1 cellular context compared by ENCODE assay signal in genomic region chr5:96687080-96687479, GRCh38.
TF ChIP-seq lines count a peak whose summit lies in the region.

No MANE protein-coding gene starts in this region.

TF ChIP-seq in IMR-90, 13 proteins besides CTCF, POLR2A, EP300 and RAD21:
- TF ChIP-seq ELK1 (IDR thresholded peaks at IDR 0.05; ENCODE audit: borderline replicate concordance, low read depth, low read length) = no peak
